8 cellular contexts compared by ENCODE assay signal in the genomic region with DNA sequence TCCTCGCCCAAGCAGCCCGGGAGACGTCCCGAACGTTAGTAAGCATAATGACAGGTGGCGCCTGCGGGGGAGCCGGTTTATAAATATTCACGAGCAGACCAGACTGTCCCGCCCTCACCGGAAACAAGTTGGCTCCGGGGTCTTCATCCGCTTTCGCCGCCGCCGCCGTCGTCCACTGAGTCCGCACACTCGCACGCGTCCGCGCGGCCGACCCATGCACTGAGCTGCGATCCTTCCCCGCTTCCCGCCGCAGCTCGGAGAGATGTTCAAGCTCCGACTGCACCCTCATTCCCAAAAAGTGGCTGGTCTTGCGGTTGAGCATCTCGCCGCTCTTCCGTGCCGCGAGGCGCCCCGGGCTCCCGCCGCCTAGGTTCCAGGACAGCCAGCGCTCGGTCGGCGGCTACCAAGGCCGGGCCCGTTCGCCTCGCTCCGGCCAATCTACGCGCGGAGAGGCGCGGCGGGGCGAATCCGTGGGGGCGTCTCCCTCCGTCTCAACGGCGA. TPM values are rescaled to one million over a fixed set of nuclear protein-coding genes. Genes with fewer than 3 reads are reported as not detected.
DNase-seq lines count a peak whose midpoint lies in the region; ATAC-seq and TF ChIP-seq lines count a peak whose summit lies in the region.

No MANE protein-coding gene starts in this region.

- H3K27ac Mint-ChIP-seq in stimulated activated effector memory CD8-positive, alpha-beta T cell treated with anti-CD3 and anti-CD28 coated beads, Interleukin-12 subunit alpha, Interleukin-12 subunit beta, amount 100 ng/mL, for 72 hours = peak overlapping the region; percentile 84

- H3K4me1 ChIP-seq in breast epithelium = peaks cover 3 to 19% of the 10 kb centered on the region in 2 donors

- H3K36me3 Mint-ChIP-seq in stimulated activated effector memory CD8-positive, alpha-beta T cell treated with anti-CD3 and anti-CD28 coated beads, Interleukin-12 subunit alpha, Interleukin-12 subunit beta, amount 100 ng/mL, for 72 hours = peaks cover 65% of the 10 kb centered on the region

- intact Hi-C loops in breast epithelium (cut with DNase I; ENCODE audit: low total_unique reads) (no loop called here), left colon (cut with DNase I, micrococcal nuclease) (no loop called here)

- peak overlapping the region; percentile 92 for H3K4me3 Mint-ChIP-seq in stimulated activated effector memory CD8-positive, alpha-beta T cell treated with anti-CD3 and anti-CD28 coated beads, Interleukin-12 subunit alpha, Interleukin-12 subunit beta, amount 100 ng/mL, for 72 hours

- H3K9me3 Mint-ChIP-seq in stimulated activated effector memory CD8-positive, alpha-beta T cell treated with anti-CD3 and anti-CD28 coated beads, Interleukin-12 subunit alpha, Interleukin-12 subunit beta, amount 100 ng/mL, for 72 hours = no peaks in the 10 kb centered on the region

- TF ChIP-seq CTCF in breast epithelium (IDR thresholded peaks at IDR 0.05) = no peak

- in situ Hi-C loops in KBM-7 (cut with MboI; ENCODE audit: low pct_unique_long_range_greater_than_20kb, low sequenced_read_pairs) = no loop called here

- no peak for TF ChIP-seq POLR2A in breast epithelium (IDR thresholded peaks at IDR 0.05)

- no peaks in the 10 kb centered on the region for H3K27me3 ChIP-seq in breast epithelium

- H3K4me3 ChIP-seq in breast epithelium = peak overlapping the region; percentile 82 to 93 (median 83)

- peak; percentile 7 for ATAC-seq in GM21526 (IDR thresholded peaks at IDR 0.05; ENCODE audit: low FRiP score, unreplicated experiment)
- peak; percentile 42 for ATAC-seq in left colon
- peak; percentile 66 for ATAC-seq in stimulated activated effector memory CD8-positive, alpha-beta T cell treated with anti-CD3 and anti-CD28 coated beads, Interleukin-12 subunit alpha, Interleukin-12 subunit beta, amount 100 ng/mL, for 72 hours

- peak overlapping the region; percentile 89 to 96 for H3K27ac ChIP-seq in breast epithelium

- DNase-seq in DMS114 treated with DMSO at 0.1 percent for 48 hours (lab: John Stamatoyannopoulos, UW; ENCODE audit: unreplicated experiment) (peak; percentile 24), KBM-7 (peak; percentile 67), T-helper 2 cell (peak in 3 of 5 experiments; percentile 19 to 27 (median 19)), breast epithelium (ENCODE audit: low spot score in 2 of 2) (no peak), left colon (peak in 1 of 2 donors; percentile 60), HuH-7 (ENCODE audit: low spot score) (no peak)
- peak in 1 of 2 donors; percentile 77 for DNase-seq in stimulated activated effector memory CD8-positive, alpha-beta T cell treated with anti-CD3 and anti-CD28 coated beads, Interleukin-12 subunit alpha, Interleukin-12 subunit beta, amount 100 ng/mL, for 72 hours (ENCODE audit: low spot score in 2 of 2)

- peaks cover 28% of the 10 kb centered on the region for H3K4me1 Mint-ChIP-seq in stimulated activated effector memory CD8-positive, alpha-beta T cell treated with anti-CD3 and anti-CD28 coated beads, Interleukin-12 subunit alpha, Interleukin-12 subunit beta, amount 100 ng/mL, for 72 hours

- peaks cover 15% of the 10 kb centered on the region for H3K36me3 ChIP-seq in breast epithelium

- H3K9me3 ChIP-seq in breast epithelium = no peaks in the 10 kb centered on the region

RNA-seq across cellular contexts. Expression of gene CFAP119, which starts 0.4 kb away (rescaled TPM):
- total RNA-seq in breast epithelium (10 to 100 TPM in 2 of 3 donors, 1 to 10 TPM in 1; 1.4 to 17.1 (median 13.4) TPM), left colon (1 to 10 TPM; 5.9 to 7.8 TPM)

RNA-seq across cellular contexts. Expression of gene RNF40, which starts 0.6 kb away (rescaled TPM):
- total RNA-seq in breast epithelium (10 to 100 TPM; 77.0 to 84.7 (median 77.3) TPM), left colon (10 to 100 TPM; 82.9 to 99.8 TPM)

RNA-seq across cellular contexts. Expression of gene PHKG2, which starts 13.3 kb away (rescaled TPM):
- total RNA-seq in breast epithelium (10 to 100 TPM; 28.5 to 38.8 (median 35.7) TPM), left colon (10 to 100 TPM; 38.0 to 42.8 TPM)

RNA-seq across cellular contexts. Expression of gene ZNF629, which starts 25.5 kb away (rescaled TPM):
- 10 to 100 TPM in 2 of 3 donors, 1 to 10 TPM in 1; 9.4 to 16.2 (median 10.5) TPM for total RNA-seq in breast epithelium
- 10 to 100 TPM; 12.3 to 15.2 TPM for total RNA-seq in left colon

Comparison
In these comparisons a context has a peak if more than half of its experiments do, and no peak if none do; other contexts are left out.
1. DNase-seq: peak in DMS114 treated with DMSO at 0.1 percent for 48 hours (single experiment), KBM-7 (single experiment) and T-helper 2 cell (3 of 5); none in breast epithelium (0 of 2) and HuH-7 (single experiment).
2. ATAC-seq: peak in every context shown above with its lines; median percentile 66 in stimulated activated effector memory CD8-positive, alpha-beta T cell treated with anti-CD3 and anti-CD28 coated beads, Interleukin-12 subunit alpha, Interleukin-12 subunit beta, amount 100 ng/mL, for 72 hours; 42 in left colon; 7 in GM21526.